ENCODE assay signal across 12 cellular contexts in genomic region chr7:100984241-100984881, GRCh38. TPM values are rescaled to one million over a fixed set of nuclear protein-coding genes. Genes with fewer than 3 reads are reported as not detected.
"Had no signal": no experiment of that assay in that cellular context is flagged by ENCODE, and none has a peak within 500 bp of the region (broad histone marks: within the 10 kb centered on the region; RNA-seq: fewer than 3 reads in every experiment).

No MANE protein-coding gene starts in this region.

RNA-seq across cellular contexts. Expression of gene MUC12, which starts 15.0 kb away (rescaled TPM):
- total RNA-seq: activated CD4-positive, alpha-beta T cell treated with anti-CD3 and anti-CD28 coated beads, Interleukin-2, amount 10 ng/mL, durations not matched to agents 7 days and 5 days; activated naive CD8-positive, alpha-beta T cell treated with anti-CD3 and anti-CD28 coated beads, Interleukin-2, amount 10 ng/mL, durations not matched to agents 7 days and 5 days; lower leg skin; myocyte; osteocyte; sciatic nerve; temporal lobe; tibial nerve had no signal

RNA-seq across cellular contexts. Expression of gene MUC3A, which starts 35.0 kb away (rescaled TPM):
- total RNA-seq: activated CD4-positive, alpha-beta T cell treated with anti-CD3 and anti-CD28 coated beads, Interleukin-2, amount 10 ng/mL, durations not matched to agents 7 days and 5 days; activated naive CD8-positive, alpha-beta T cell treated with anti-CD3 and anti-CD28 coated beads, Interleukin-2, amount 10 ng/mL, durations not matched to agents 7 days and 5 days; myocyte; osteocyte; T-helper 17 cell had no signal

RNA-seq across cellular contexts. Expression of gene MUC17, which starts 35.5 kb away (rescaled TPM):
- total RNA-seq: activated CD4-positive, alpha-beta memory T cell treated with anti-CD3 and anti-CD28 coated beads, Interleukin-2, amount 10 ng/mL, durations not matched to agents 7 days and 5 days; activated CD4-positive, alpha-beta T cell treated with anti-CD3 and anti-CD28 coated beads, Interleukin-2, amount 10 ng/mL, durations not matched to agents 7 days and 5 days; activated naive CD8-positive, alpha-beta T cell treated with anti-CD3 and anti-CD28 coated beads, Interleukin-2, amount 10 ng/mL, durations not matched to agents 7 days and 5 days; esophagus squamous epithelium; lower leg skin; myocyte; osteocyte; progenitor cell of endocrine pancreas; sciatic nerve; T-helper 17 cell; temporal lobe; tibial nerve had no signal
